In genomic region chr3:139291276-139292051, GRCh38 we compare ENCODE assay signal across 26 cellular contexts. TPM values are rescaled to one million over a fixed set of nuclear protein-coding genes. Genes with fewer than 3 reads are reported as not detected.
DNase-seq lines count a peak whose midpoint lies in the region; ATAC-seq and TF ChIP-seq lines count a peak whose summit lies in the region.
"Had no signal": no experiment of that assay in that cellular context is flagged by ENCODE, and none has a peak within 500 bp of the region (broad histone marks: within the 10 kb centered on the region; RNA-seq: fewer than 3 reads in every experiment).

No MANE protein-coding gene starts in this region.

- no peak overlapping the region for H3K27ac ChIP-seq in smooth muscle cell (ENCODE audit: low read depth)

- no peaks in the 10 kb centered on the region for H3K36me3 Mint-ChIP-seq in neural crest cell (ENCODE audit: low read depth)
- H3K36me3 Mint-ChIP-seq: CD4-positive, alpha-beta memory T cell had no signal

- no peaks in the 10 kb centered on the region for H3K4me1 ChIP-seq in smooth muscle cell (ENCODE audit: low read depth)
- H3K4me1 ChIP-seq: Caco-2 had no signal

- 79% methylated on average over 4 of the region's 4 CpGs for WGBS in smooth muscle cell (ENCODE audit: low lambda C conversion rate)

- no peak overlapping the region for H3K4me3 Mint-ChIP-seq in neural crest cell
- H3K4me3 Mint-ChIP-seq: CD4-positive, alpha-beta memory T cell had no signal

- no peaks in the 10 kb centered on the region for H3K27me3 Mint-ChIP-seq in neural crest cell (ENCODE audit: low read depth)

- no peaks in the 10 kb centered on the region for H4K20me1 ChIP-seq in smooth muscle cell (ENCODE audit: low read depth)

- ATAC-seq in HG03460 (IDR thresholded peaks at IDR 0.05; ENCODE audit: unreplicated experiment) = no peak
- ATAC-seq: A549, HCT116, PC-3 had no signal

- peak overlapping the region; percentile 71 for H3K27ac Mint-ChIP-seq in neural crest cell (ENCODE audit: unreplicated experiment)

- H3K79me2 ChIP-seq in smooth muscle cell (ENCODE audit: low read depth) = no peaks in the 10 kb centered on the region

- DNase-seq in MV-4-11 (lab: John Stamatoyannopoulos, UW) (peak; percentile 36), astrocyte of the hippocampus (ENCODE audit: low read depth, low spot score) (peak; percentile 43), neural crest cell (ENCODE audit: low read depth, low spot score) (no peak), smooth muscle cell (lab: John Stamatoyannopoulos, UW; ENCODE audit: unreplicated experiment) (no peak)
- no peak for DNase-seq in stimulated activated CD4-positive, alpha-beta T cell treated with anti-CD3 and anti-CD28 coated beads, Interleukin-4, amount 100 ng/mL, for 4 hours
- no peak for DNase-seq in activated naive CD4-positive, alpha-beta T cell (lab: John Stamatoyannopoulos, UW)
- DNase-seq: C1 segment of cervical spinal cord; Caco-2; CD4-positive, alpha-beta memory T cell; DMS79 treated with DMSO at 0.1 percent for 48 hours; KG1; MG63; NCI-H1048; NCI-H1417; NCI-H1694; NCI-H2029 treated with DMSO at 0.1 percent for 48 hours; NCI-H446 treated with DMSO at 0.1 percent for 48 hours; NCI-H526; NCI-H82; NK-92 treated with Interleukin-12 subunit alpha and Interleukin-12 subunit beta, amount 100 ng/mL, for 24 hours; PC-3; Right ventricle myocardium superior; RPMI8226 had no signal

- H3K9me3 Mint-ChIP-seq in neural crest cell = no peaks in the 10 kb centered on the region
- H3K9me3 Mint-ChIP-seq: CD4-positive, alpha-beta memory T cell had no signal

- H3K4me3 ChIP-seq in smooth muscle cell = no peak overlapping the region
- H3K4me3 ChIP-seq: A549, MG63 had no signal

- H3K4me2 ChIP-seq in smooth muscle cell = no peak overlapping the region
- H3K4me2 ChIP-seq: A549 had no signal

- H3K9ac ChIP-seq in smooth muscle cell (ENCODE audit: low read depth) = no peak overlapping the region

- no peaks in the 10 kb centered on the region for H3K36me3 ChIP-seq in smooth muscle cell (ENCODE audit: low read depth)

- no peaks in the 10 kb centered on the region for H3K9me3 ChIP-seq in smooth muscle cell (replicated peaks; ENCODE audit: low read depth)
- H3K9me3 ChIP-seq: A549, Caco-2, MG63 had no signal

- no peak overlapping the region for H2AFZ ChIP-seq in smooth muscle cell (ENCODE audit: low read depth)

- no peaks in the 10 kb centered on the region for H3F3A ChIP-seq in smooth muscle cell (ENCODE audit: low read depth)

- H3K27me3 ChIP-seq in smooth muscle cell (ENCODE audit: low read depth) = no peaks in the 10 kb centered on the region
- H3K27me3 ChIP-seq: MG63 had no signal

- peaks cover 9% of the 10 kb centered on the region for H3K4me1 Mint-ChIP-seq in neural crest cell
- H3K4me1 Mint-ChIP-seq: CD4-positive, alpha-beta memory T cell had no signal

- TF ChIP-seq CTCF in neural crest cell (conservative IDR thresholded peaks at IDR 0.05) (no peak), smooth muscle cell (IDR thresholded peaks at IDR 0.05; ENCODE audit: borderline replicate concordance, insufficient read depth, poor library complexity, severe bottlenecking) (no peak)

RNA-seq across cellular contexts. Expression of gene MRPS22, which starts 52.4 kb away (rescaled TPM):
- total RNA-seq in neural crest cell = 45.3 and 46.0 TPM in 2 replicates
- 96.0 and 97.2 TPM in 2 replicates for total RNA-seq in smooth muscle cell
- polyA plus RNA-seq in smooth muscle cell = 70.5 and 90.6 TPM in 2 replicates

Comparison
In these comparisons a context has a peak if more than half of its experiments do, and no peak if none do; other contexts are left out.
1. DNase-seq: peak in MV-4-11 (single experiment) and astrocyte of the hippocampus (single experiment); none in neural crest cell (single experiment), smooth muscle cell (single experiment), stimulated activated CD4-positive, alpha-beta T cell treated with anti-CD3 and anti-CD28 coated beads, Interleukin-4, amount 100 ng/mL, for 4 hours (0 of 2) and activated naive CD4-positive, alpha-beta T cell (0 of 4).